20 cellular contexts compared by ENCODE assay signal in the genomic region with DNA sequence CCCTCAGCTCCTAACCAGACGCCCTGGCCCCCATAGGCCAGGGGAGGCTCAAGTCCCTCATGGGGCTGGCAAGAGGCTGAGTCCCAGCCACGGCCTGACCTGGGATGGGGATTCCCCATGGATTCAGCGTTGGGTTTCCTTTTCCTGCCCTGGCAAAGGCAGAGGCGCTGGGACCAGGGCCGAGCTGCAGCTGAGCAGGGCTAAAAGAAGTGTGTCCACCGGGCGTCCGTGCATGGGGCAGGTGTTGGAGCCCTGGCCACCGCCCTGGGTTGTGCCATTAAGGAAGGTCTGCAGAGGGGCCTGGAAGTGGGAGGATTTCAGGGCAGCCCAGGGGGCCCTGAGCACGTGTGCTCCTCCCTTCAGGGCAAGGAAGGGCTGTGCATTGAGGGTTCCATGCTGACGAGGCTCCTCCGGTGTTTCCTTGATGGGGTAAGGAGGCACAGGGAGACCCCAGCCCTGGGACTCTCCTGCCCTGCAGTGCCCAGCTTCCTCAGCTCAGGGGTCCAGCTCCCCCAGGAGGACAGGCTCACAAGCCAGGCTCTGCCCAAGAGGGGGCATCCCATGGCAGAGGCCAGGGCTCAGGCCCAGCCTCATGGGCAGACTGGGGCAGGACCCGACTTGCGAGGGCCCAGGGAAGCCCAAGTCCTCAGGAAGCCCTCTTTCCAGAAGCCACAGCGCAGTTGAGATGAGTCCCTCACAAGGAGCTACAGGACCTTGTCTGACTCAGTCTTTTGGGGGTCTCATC. TPM values are rescaled to one million over a fixed set of nuclear protein-coding genes. Genes with fewer than 3 reads are reported as not detected.
DNase-seq lines count a peak whose midpoint lies in the region; ATAC-seq, FAIRE-seq and TF ChIP-seq lines count a peak whose summit lies in the region.
"Had no signal": no experiment of that assay in that cellular context is flagged by ENCODE, and none has a peak within 500 bp of the region (broad histone marks: within the 10 kb centered on the region; RNA-seq: fewer than 3 reads in every experiment).

No MANE protein-coding gene starts in this region.

- H4K91ac ChIP-seq in H1 (replicated peaks; ENCODE audit: insufficient read length, low read length) = no peak overlapping the region

- no peak overlapping the region for H2BK5ac ChIP-seq in H1 (ENCODE audit: low read depth, low read length)

- no peak overlapping the region for H2BK12ac ChIP-seq in H1 (ENCODE audit: low read depth, low read length)

- H2AFZ ChIP-seq in H1 (ENCODE audit: low read length) = no peak overlapping the region
- H2AFZ ChIP-seq: GM23338 had no signal

- no peak overlapping the region for H3K23ac ChIP-seq in H1 (ENCODE audit: insufficient read length)

- no peak overlapping the region for H3K4ac ChIP-seq in H1 (replicated peaks; ENCODE audit: insufficient read length, low read depth, low read length)

- no peak overlapping the region for H2BK15ac ChIP-seq in H1 (ENCODE audit: low read length)

- WGBS in H1 (ENCODE audit: extremely low coverage in 1 of 2, insufficient coverage in 1 of 2, insufficient read length in 1 of 2, insufficient replicate concordance in 2 of 2, low coverage in 1 of 2, low lambda C conversion rate in 2 of 2, missing lambda C conversion rate in 1 of 2), 2 experiments = 91% methylated on average over 15 of the region's 15 CpGs; no CpG with 5 or more reads in 1 of the 2 experiments

- H3K36me3 ChIP-seq in H1 (ENCODE audit: control insufficient read depth in 2 of 4, insufficient read depth in 4 of 4, low read length in 3 of 4) (no peaks in the 10 kb centered on the region), kidney (ENCODE audit: control insufficient read depth in 1 of 2, insufficient read depth in 2 of 2, low read length in 2 of 2) (no peaks in the 10 kb centered on the region), tibial artery (no peaks in the 10 kb centered on the region)
- H3K36me3 ChIP-seq: BLaER1, HAP-1 had no signal

- TF ChIP-seq POLR2A in H1 (IDR thresholded peaks at IDR 0.05; ENCODE audit: control extremely low read depth in 1 of 2, low read depth in 2 of 2, low read length in 2 of 2) = no peak

- no peak overlapping the region for H3K4me2 ChIP-seq in H1 (ENCODE audit: insufficient read depth in 1 of 2, low read depth in 2 of 2, low read length in 2 of 2)
- H3K4me2 ChIP-seq: BLaER1, GM23338, KMS-11 had no signal

- no peak for ATAC-seq in Right ventricle myocardium superior (ENCODE audit: poor library complexity)
- ATAC-seq: GM12878, GM23338 had no signal

- no peak overlapping the region for H3K4me3 Mint-ChIP-seq in activated CD4-positive, alpha-beta T cell treated with anti-CD3 and anti-CD28 coated beads, Interleukin-2, amount 10 ng/mL, durations not matched to agents 24 days and 14 days
- H3K4me3 Mint-ChIP-seq: CD14-positive monocyte; CD4-positive, alpha-beta memory T cell; GM23338 had no signal

- TF ChIP-seq RAD21 in H1 (IDR thresholded peaks at IDR 0.05 in 1 of 2, conservative IDR thresholded peaks at IDR 0.05 in 1 of 2; ENCODE audit: low read depth in 2 of 2, low read length in 2 of 2) = no peak

- H3K56ac ChIP-seq in H1 (replicated peaks; ENCODE audit: insufficient read length, low read depth, low read length) = no peak overlapping the region

- DNase-seq in H4 (ENCODE audit: low spot score) (peak; percentile 1), H1 (ENCODE audit: low read depth in 1 of 2, low spot score in 2 of 2) (no peak), kidney (peak; percentile 63), tibial artery (no peak), Right ventricle myocardium superior (no peak), Ammon's horn (ENCODE audit: low spot score) (no peak)
- DNase-seq in activated CD4-positive, alpha-beta T cell treated with anti-CD3 and anti-CD28 coated beads, Interleukin-2, amount 10 ng/mL, durations not matched to agents 24 days and 14 days = no peak
- DNase-seq: AML-193; Calu3; CD4-positive, alpha-beta memory T cell; DMS79 treated with DMSO at 0.1 percent for 48 hours; GF-D8 had no signal

- H3K23me2 ChIP-seq in H1 (ENCODE audit: low read depth, low read length) = no peaks in the 10 kb centered on the region

- H3K79me1 ChIP-seq in H1 (ENCODE audit: low read depth, low read length) = no peaks in the 10 kb centered on the region

- no peak overlapping the region for H2BK20ac ChIP-seq in H1 (ENCODE audit: low read length)

- H3K9ac ChIP-seq in H1 (replicated peaks in 1 of 4; ENCODE audit: extremely low read depth in 1 of 4, low read depth in 3 of 4, low read length in 3 of 4) = no peak overlapping the region
- no peak overlapping the region for H3K9ac ChIP-seq in kidney (ENCODE audit: low read length in 2 of 2)
- H3K9ac ChIP-seq: BLaER1, KMS-11 had no signal

- no peak for TF ChIP-seq CTCF in H1 (IDR thresholded peaks at IDR 0.05; ENCODE audit: control extremely low read depth in 1 of 3, insufficient read depth in 1 of 3, low read depth in 1 of 3, low read length in 3 of 3)
- TF ChIP-seq CTCF in kidney (IDR thresholded peaks at IDR 0.05; ENCODE audit: borderline replicate concordance, extremely low read depth, insufficient read depth) = no peak
- no peak for TF ChIP-seq CTCF in tibial artery (IDR thresholded peaks at IDR 0.05)

- H3K4me3 ChIP-seq in H1 (ENCODE audit: extremely low read depth in 1 of 4, insufficient read depth in 2 of 4, low read depth in 3 of 4, low read length in 4 of 4) (no peak overlapping the region), kidney (ENCODE audit: low read length in 2 of 2) (no peak overlapping the region), tibial artery (no peak overlapping the region)
- H3K4me3 ChIP-seq: BLaER1, GM12878, GM23338, HAP-1 had no signal

- POLR2A ChIA-PET in H1 (lab: Charles Lee; ENCODE audit: partially characterized antibody) = no interaction called here

- CTCF ChIA-PET in H1 (lab: Charles Lee; ENCODE audit: partially characterized antibody) = interaction anchor here (0.6 kb wide), 1 partner anchor 208 kb away, joined by 3 read pairs; no protein-coding TSS in a partner anchor

- no peak overlapping the region for H4K5ac ChIP-seq in H1 (ENCODE audit: insufficient read length, low read depth, low read length)

- peak overlapping the region; percentile 14; the same call in 1 of the 2 replicates for H4K8ac ChIP-seq in H1 (ENCODE audit: extremely low read depth, insufficient read depth, low read length)

- no peak overlapping the region for H2AK5ac ChIP-seq in H1 (ENCODE audit: low read depth, low read length)

- H3K4me1 ChIP-seq in H1 (replicated peaks in 1 of 4; ENCODE audit: control insufficient read depth in 3 of 4, insufficient read depth in 4 of 4, low read length in 3 of 4) (no peaks in the 10 kb centered on the region), kidney (ENCODE audit: control insufficient read depth in 1 of 2, insufficient read depth in 1 of 2, low read depth in 1 of 2, low read length in 2 of 2) (no peaks in the 10 kb centered on the region), tibial artery (no peaks in the 10 kb centered on the region)
- H3K4me1 ChIP-seq: HAP-1 had no signal

- H3K9me3 ChIP-seq in H1 (ENCODE audit: insufficient read depth in 2 of 2, low read depth in 1 of 2, low read length in 1 of 2) = peaks cover 0 to 4% of the 10 kb centered on the region in 2 experiments; a peak in 1 of 4 replicates
- no peaks in the 10 kb centered on the region for H3K9me3 ChIP-seq in kidney (ENCODE audit: control insufficient read depth in 1 of 2, low read length in 2 of 2)
- H3K9me3 ChIP-seq in tibial artery = no peaks in the 10 kb centered on the region
- H3K9me3 ChIP-seq: HAP-1 had no signal

- no peak overlapping the region for H3K18ac ChIP-seq in H1 (ENCODE audit: extremely low read depth, low read length)

- FAIRE-seq in H1 (lab: Jason Lieb, UNC) (no peak), kidney (lab: Jason Lieb, UNC) (no peak)
- FAIRE-seq: A204.1, GM12878 had no signal

- H3K79me2 ChIP-seq in H1 (ENCODE audit: control insufficient read depth in 1 of 2, insufficient read depth in 2 of 2, low read length in 2 of 2) = no peaks in the 10 kb centered on the region

- H3K27ac Mint-ChIP-seq in activated CD4-positive, alpha-beta T cell treated with anti-CD3 and anti-CD28 coated beads, Interleukin-2, amount 10 ng/mL, durations not matched to agents 24 days and 14 days = no peak overlapping the region
- H3K27ac Mint-ChIP-seq: CD4-positive, alpha-beta memory T cell; GM23338 had no signal

- H3K27me3 ChIP-seq in H1 (replicated peaks in 1 of 4; ENCODE audit: control insufficient read depth in 3 of 4, extremely low read depth in 1 of 4, insufficient read depth in 3 of 4, low read length in 3 of 4) (no peaks in the 10 kb centered on the region), tibial artery (no peaks in the 10 kb centered on the region)
- H3K27me3 ChIP-seq: BLaER1 had no signal

- no peaks in the 10 kb centered on the region for H3K9me3 Mint-ChIP-seq in activated CD4-positive, alpha-beta T cell treated with anti-CD3 and anti-CD28 coated beads, Interleukin-2, amount 10 ng/mL, durations not matched to agents 24 days and 14 days

- H3K14ac ChIP-seq in H1 (ENCODE audit: insufficient read length) = no peak overlapping the region

- TF ChIP-seq EP300 in H1 (IDR thresholded peaks at IDR 0.05; ENCODE audit: borderline replicate concordance in 1 of 2, low read depth in 2 of 2, low read length in 2 of 2) = no peak

- H4K20me1 ChIP-seq in H1 (replicated peaks in 1 of 2; ENCODE audit: control insufficient read depth in 1 of 2, insufficient read depth in 2 of 2, low read length in 2 of 2) = no peaks in the 10 kb centered on the region
- H4K20me1 ChIP-seq: BLaER1 had no signal

- no peak overlapping the region for H2BK120ac ChIP-seq in H1 (replicated peaks; ENCODE audit: low read depth, low read length)

- H3K4me1 Mint-ChIP-seq in activated CD4-positive, alpha-beta T cell treated with anti-CD3 and anti-CD28 coated beads, Interleukin-2, amount 10 ng/mL, durations not matched to agents 24 days and 14 days = no peaks in the 10 kb centered on the region
- H3K4me1 Mint-ChIP-seq: CD14-positive monocyte; CD4-positive, alpha-beta memory T cell; GM23338 had no signal

- H3K27ac ChIP-seq in H1 (ENCODE audit: low read depth, low read length) (no peak overlapping the region), kidney (ENCODE audit: low read depth in 2 of 2, low read length in 2 of 2) (no peak overlapping the region), tibial artery (no peak overlapping the region)
- H3K27ac ChIP-seq: BLaER1, KMS-11 had no signal

- no peaks in the 10 kb centered on the region for H3K36me3 Mint-ChIP-seq in activated CD4-positive, alpha-beta T cell treated with anti-CD3 and anti-CD28 coated beads, Interleukin-2, amount 10 ng/mL, durations not matched to agents 24 days and 14 days (ENCODE audit: low read depth)
- H3K36me3 Mint-ChIP-seq: CD14-positive monocyte; CD4-positive, alpha-beta memory T cell had no signal

- intact Hi-C loops in kidney (cut with DNase I) = no loop called here
- intact Hi-C loops in tibial artery (cut with DNase I; ENCODE audit: low total_unique reads) = no loop called here
- intact Hi-C loops in Right ventricle myocardium superior (cut with DNase I) = no loop called here
- intact Hi-C loops in activated CD4-positive, alpha-beta T cell treated with anti-CD3 and anti-CD28 coated beads, Interleukin-2, amount 10 ng/mL, durations not matched to agents 24 days and 14 days (cut with micrococcal nuclease) = no loop called here

- H3K27me3 Mint-ChIP-seq in activated CD4-positive, alpha-beta T cell treated with anti-CD3 and anti-CD28 coated beads, Interleukin-2, amount 10 ng/mL, durations not matched to agents 24 days and 14 days = peaks cover 18% of the 10 kb centered on the region

RNA-seq across cellular contexts. Expression of a gene that starts 10.1 kb away (rescaled TPM):
- total RNA-seq in H4 (2014; rRNA removed; shearing (Covaris generic)) = not detected in 2 replicates
- total RNA-seq in H1 (2021; fragmentation: NEBNext Ultra II Directional; extraction: Animal tissue kit (Norgen Biotek cat#: 25700)) = 0.71 and 0.84 TPM in 2 replicates
- 1.4 and 2.1 TPM in 2 replicates for polyA plus RNA-seq in H1 (2011; rRNA removed)
- 1.9 TPM for polyA plus RNA-seq in H1 (2011; cell fraction: cytosol; rRNA removed)
- 17.4 TPM for polyA plus RNA-seq in H1 (2011; cell fraction: nucleus; rRNA removed)
- 1.1 to 2.2 TPM (median 1.6 TPM) in 4 replicates for polyA plus RNA-seq in H1 (2012, experiment 1 of 2)
- polyA plus RNA-seq in H1 (2012, experiment 2 of 2) = 0.09 TPM
- polyA plus RNA-seq in H1 (2013, experiment 1 of 2) = 0.69 TPM
- polyA plus RNA-seq in H1 (2013, experiment 2 of 2) = 0.40 TPM
- 0.46 and 1.9 TPM in 2 replicates for polyA minus RNA-seq in H1 (2011; rRNA and poly(A)+ RNA removed)
- polyA minus RNA-seq in H1 (2011; cell fraction: cytosol; rRNA and poly(A)+ RNA removed) = 0.88 TPM
- polyA minus RNA-seq in H1 (2011; cell fraction: nucleus; rRNA and poly(A)+ RNA removed) = 5.3 TPM
- not detected for total RNA-seq in kidney
- not detected for polyA plus RNA-seq in kidney (ENCODE audit: insufficient read depth, low read depth, low replicate concordance)
- total RNA-seq in Right ventricle myocardium superior = not detected
- not detected in 2 replicates for total RNA-seq in activated CD4-positive, alpha-beta T cell treated with anti-CD3 and anti-CD28 coated beads, Interleukin-2, amount 10 ng/mL, durations not matched to agents 24 days and 14 days
- total RNA-seq: GM12878, HT1080 had no signal
- polyA plus RNA-seq: CD14-positive monocyte; CD4-positive, alpha-beta memory T cell had no signal

RNA-seq across cellular contexts. Expression of a gene that starts 42.7 kb away (rescaled TPM):
- total RNA-seq in H4 (2014; rRNA removed; shearing (Covaris generic)) = 19.3 and 26.9 TPM in 2 replicates
- total RNA-seq in H1 (2021; fragmentation: NEBNext Ultra II Directional; extraction: Animal tissue kit (Norgen Biotek cat#: 25700)) = 100.0 and 100 TPM in 2 replicates
- polyA plus RNA-seq in H1 (2011; rRNA removed) (13.7 and 18.2 TPM in 2 replicates), kidney (ENCODE audit: insufficient read depth, low read depth, low replicate concordance) (11.0 TPM)
- polyA plus RNA-seq in H1 (2011; cell fraction: cytosol; rRNA removed) = 27.9 TPM
- polyA plus RNA-seq in H1 (2011; cell fraction: nucleus; rRNA removed) = 23.8 TPM
- 33.9 to 54.7 TPM (median 37.1 TPM) in 4 replicates for polyA plus RNA-seq in H1 (2012, experiment 1 of 2)
- polyA plus RNA-seq in H1 (2012, experiment 2 of 2) = 4.2 TPM
- 44.8 TPM for polyA plus RNA-seq in H1 (2013, experiment 1 of 2)
- 41.5 TPM for polyA plus RNA-seq in H1 (2013, experiment 2 of 2)
- polyA minus RNA-seq in H1 (2011; rRNA and poly(A)+ RNA removed) = 49.0 and 60.8 TPM in 2 replicates
- polyA minus RNA-seq in H1 (2011; cell fraction: cytosol; rRNA and poly(A)+ RNA removed) = 22.2 TPM
- 70.8 TPM for polyA minus RNA-seq in H1 (2011; cell fraction: nucleus; rRNA and poly(A)+ RNA removed)
- total RNA-seq in kidney (17.4 TPM), Right ventricle myocardium superior (11.0 TPM)
- total RNA-seq in activated CD4-positive, alpha-beta T cell treated with anti-CD3 and anti-CD28 coated beads, Interleukin-2, amount 10 ng/mL, durations not matched to agents 24 days and 14 days = 24.5 and 25.6 TPM in 2 replicates

RNA-seq across cellular contexts. Expression of a gene that starts 58.1 kb away (rescaled TPM):
- 193 TPM in 2 replicates for total RNA-seq in H4 (2014; rRNA removed; shearing (Covaris generic))
- 25.1 and 29.1 TPM in 2 replicates for total RNA-seq in H1 (2021; fragmentation: NEBNext Ultra II Directional; extraction: Animal tissue kit (Norgen Biotek cat#: 25700))
- 13.8 and 15.2 TPM in 2 replicates for polyA plus RNA-seq in H1 (2011; rRNA removed)
- 19.6 TPM for polyA plus RNA-seq in H1 (2011; cell fraction: cytosol; rRNA removed)
- 16.6 TPM for polyA plus RNA-seq in H1 (2011; cell fraction: nucleus; rRNA removed)
- polyA plus RNA-seq in H1 (2012, experiment 1 of 2) = 27.6 to 32.3 TPM (median 30.0 TPM) in 4 replicates
- 22.4 TPM for polyA plus RNA-seq in H1 (2012, experiment 2 of 2)
- 12.4 TPM for polyA plus RNA-seq in H1 (2013, experiment 1 of 2)
- polyA plus RNA-seq in H1 (2013, experiment 2 of 2) = 13.6 TPM
- polyA minus RNA-seq in H1 (2011; rRNA and poly(A)+ RNA removed) = 32.4 and 37.1 TPM in 2 replicates
- 37.2 TPM for polyA minus RNA-seq in H1 (2011; cell fraction: cytosol; rRNA and poly(A)+ RNA removed)
- polyA minus RNA-seq in H1 (2011; cell fraction: nucleus; rRNA and poly(A)+ RNA removed) = 37.4 TPM
- total RNA-seq in kidney = 16.2 TPM
- 14.8 TPM for polyA plus RNA-seq in kidney (ENCODE audit: insufficient read depth, low read depth, low replicate concordance)
- 35.1 TPM for total RNA-seq in Right ventricle myocardium superior
- total RNA-seq in activated CD4-positive, alpha-beta T cell treated with anti-CD3 and anti-CD28 coated beads, Interleukin-2, amount 10 ng/mL, durations not matched to agents 24 days and 14 days = 15.2 and 15.7 TPM in 2 replicates

Comparison
In these comparisons a context has a peak if more than half of its experiments do, and no peak if none do; other contexts are left out.
1. DNase-seq: peak in H4 (single experiment) and kidney (single experiment); none in H1 (0 of 2), tibial artery (0 of 2), Right ventricle myocardium superior (single experiment), Ammon's horn (single experiment) and activated CD4-positive, alpha-beta T cell treated with anti-CD3 and anti-CD28 coated beads, Interleukin-2, amount 10 ng/mL, durations not matched to agents 24 days and 14 days (single experiment).